In genomic region chr2:184971669-184972068, GRCh38 we compare ENCODE assay signal across 25 cellular contexts.
"Had no signal": no experiment of that assay in that cellular context is flagged by ENCODE, and none has a peak within 500 bp of the region (broad histone marks: within the 10 kb centered on the region; RNA-seq: fewer than 3 reads in every experiment).

No MANE protein-coding gene starts in this region.

- H3K36me3 ChIP-seq: brain microvascular endothelial cell, esophagus muscularis mucosa, gastrocnemius medialis, heart right ventricle had no signal

- ATAC-seq: activated CD8-positive, alpha-beta T cell treated with anti-CD3 and anti-CD28 coated beads for 36 hours; activated T-cell treated with anti-CD3 and anti-CD28 coated beads, Interleukin-2, amount 50 U/mL, for 4 hours; activated T-helper 17 cell treated with anti-CD3 and anti-CD28 coated beads, Interleukin-2, amount 50 U/mL, for 72 hours; effector memory CD8-positive, alpha-beta T cell; foreskin keratinocyte; gastrocnemius medialis; heart right ventricle had no signal

- H3K27me3 ChIP-seq: brain microvascular endothelial cell, esophagus muscularis mucosa, foreskin keratinocyte, gastrocnemius medialis, heart right ventricle had no signal

- H3K27ac ChIP-seq: brain microvascular endothelial cell, esophagus muscularis mucosa, foreskin keratinocyte, gastrocnemius medialis, heart right ventricle had no signal

- DNase-seq: activated CD4-positive, alpha-beta T cell treated with anti-CD3 and anti-CD28 coated beads for 1 hour; activated CD4-positive, alpha-beta T cell treated with anti-CD3 and anti-CD28 coated beads for 4 hours; activated CD4-positive, alpha-beta T cell treated with anti-CD3 and anti-CD28 coated beads, Interleukin-2, amount 10 ng/mL, durations not matched to agents 7 days and 5 days; activated CD4-positive, alpha-beta T cell treated with anti-CD3 and anti-CD28 coated beads, Interleukin-2, amount 50 U/mL, for 4 hours; activated CD8-positive, alpha-beta memory T cell treated with anti-CD3 and anti-CD28 coated beads for 24 hours; activated CD8-positive, alpha-beta T cell treated with anti-CD3 and anti-CD28 coated beads for 36 hours; activated effector memory CD4-positive, alpha-beta T cell treated with Interleukin-2 at 50 U/mL for 16 hours; activated gamma-delta T cell treated with Interleukin-2 at 50 U/mL for 16 hours; activated naive CD4-positive, alpha-beta T cell treated with anti-CD3 and anti-CD28 coated beads, Interleukin-2, amount 50 U/mL, for 16 hours; activated naive CD4-positive, alpha-beta T cell treated with Interleukin-2 at 50 U/mL for 16 hours; activated T-cell treated with anti-CD3 and anti-CD28 coated beads, Interleukin-2, amount 50 U/mL, for 4 hours; amniotic stem cell; anterior cingulate cortex; brain microvascular endothelial cell; cortex of kidney; dermis blood vessel endothelial cell; effector CD4-positive, alpha-beta T cell; effector memory CD8-positive, alpha-beta T cell; erythroblast; foreskin keratinocyte; gastrocnemius medialis; heart right ventricle; T-helper 2 cell had no signal

- H3K4me3 ChIP-seq: esophagus muscularis mucosa, gastrocnemius medialis, heart right ventricle had no signal

- H3K9me3 ChIP-seq: esophagus muscularis mucosa, gastrocnemius medialis had no signal
